ENCODE assay signal across 15 cellular contexts in genomic region chr14:22794533-22794932, GRCh38. TPM values are rescaled to one million over a fixed set of nuclear protein-coding genes. Genes with fewer than 3 reads are reported as not detected.
DNase-seq lines count a peak whose midpoint lies in the region; ATAC-seq and TF ChIP-seq lines count a peak whose summit lies in the region.
"Had no signal": no experiment of that assay in that cellular context is flagged by ENCODE, and none has a peak within 500 bp of the region (broad histone marks: within the 10 kb centered on the region; RNA-seq: fewer than 3 reads in every experiment).

No MANE protein-coding gene starts in this region.

- peaks cover 0 to 28% (median 6%) of the 10 kb centered on the region in 5 donors for H3K27me3 Mint-ChIP-seq in naive thymus-derived CD4-positive, alpha-beta T cell

- peaks cover 0 to 3% (median 0%) of the 10 kb centered on the region in 11 donors for H3K9me3 Mint-ChIP-seq in naive thymus-derived CD4-positive, alpha-beta T cell
- H3K9me3 Mint-ChIP-seq: CD4-positive, alpha-beta T cell; nephron had no signal

- H2AFZ ChIP-seq in mammary epithelial cell (ENCODE audit: low read depth, low read length): no peak overlapping the region
- H2AFZ ChIP-seq: GM23248 had no signal

- no peaks in the 10 kb centered on the region for H3K79me2 ChIP-seq in mammary epithelial cell (ENCODE audit: insufficient read depth, low read length)

- no peaks in the 10 kb centered on the region for H3K9me3 ChIP-seq in naive thymus-derived CD4-positive, alpha-beta T cell (ENCODE audit: control insufficient read depth in 2 of 3, low read length in 3 of 3)
- H3K9me3 ChIP-seq in mammary epithelial cell (replicated peaks; ENCODE audit: insufficient read depth, low read length): no peaks in the 10 kb centered on the region
- H3K9me3 ChIP-seq: body of pancreas, gastrocnemius medialis, sigmoid colon, testis had no signal

- DNase-seq in renal cortical epithelial cell (ENCODE audit: low read depth) (peak; percentile 66), mammary epithelial cell (no peak), NCI-H2081 (lab: John Stamatoyannopoulos, UW) (no peak)
- no peak for DNase-seq in naive thymus-derived CD4-positive, alpha-beta T cell
- DNase-seq: activated CD4-positive, alpha-beta T cell treated with anti-CD3 and anti-CD28 coated beads, Interleukin-2, amount 50 U/mL, for 1 hour; body of pancreas; CD4-positive, alpha-beta T cell; gastrocnemius medialis; GM23248; sigmoid colon; testis had no signal

- no peaks in the 10 kb centered on the region for H3K36me3 ChIP-seq in naive thymus-derived CD4-positive, alpha-beta T cell (ENCODE audit: control insufficient read depth in 2 of 3, insufficient read depth in 3 of 3, low read length in 3 of 3)
- no peaks in the 10 kb centered on the region for H3K36me3 ChIP-seq in mammary epithelial cell (ENCODE audit: insufficient read depth, low read length)
- H3K36me3 ChIP-seq: gastrocnemius medialis, sigmoid colon had no signal

- POLR2A ChIA-PET in naive thymus-derived CD4-positive, alpha-beta T cell (lab: Charles Lee): interaction anchor here (0.5 to 0.6 kb wide), 2 partner anchors 46 to 232 kb away, joined by 3 read pairs; no protein-coding TSS in a partner anchor

- no peaks in the 10 kb centered on the region for H3K27me3 ChIP-seq in naive thymus-derived CD4-positive, alpha-beta T cell (ENCODE audit: control insufficient read depth in 2 of 2, insufficient read depth in 2 of 2, low read length in 2 of 2)
- H3K27me3 ChIP-seq in mammary epithelial cell (ENCODE audit: insufficient read depth, low read length): no peaks in the 10 kb centered on the region
- H3K27me3 ChIP-seq: body of pancreas, gastrocnemius medialis, sigmoid colon, testis had no signal

- no peak overlapping the region for H3K27ac ChIP-seq in naive thymus-derived CD4-positive, alpha-beta T cell (ENCODE audit: low read depth, low read length)
- no peak overlapping the region for H3K27ac ChIP-seq in mammary epithelial cell (ENCODE audit: insufficient read depth, low read depth, low read length)
- H3K27ac ChIP-seq: body of pancreas, gastrocnemius medialis, GM23248, sigmoid colon, testis had no signal

- CTCF ChIA-PET in naive thymus-derived CD4-positive, alpha-beta T cell (lab: Charles Lee): no interaction called here
- CTCF ChIA-PET in mammary epithelial cell (lab: Charles Lee; ENCODE audit: low non-redundant PET): no interaction called here

- in situ Hi-C loops in mammary epithelial cell (cut with MboI; ENCODE audit: low sequenced_read_pairs in 2 of 2): no loop called here

- no peak for TF ChIP-seq CTCF in mammary epithelial cell (conservative IDR thresholded peaks at IDR 0.05 in 1 of 2, IDR thresholded peaks at IDR 0.05 in 1 of 2; ENCODE audit: extremely low read depth in 1 of 2, insufficient read depth in 1 of 2, low read depth in 1 of 2, low read length in 2 of 2)

- H4K20me1 ChIP-seq in mammary epithelial cell (ENCODE audit: insufficient read depth, low read length): no peaks in the 10 kb centered on the region

- intact Hi-C loops in naive thymus-derived CD4-positive, alpha-beta T cell (cut with micrococcal nuclease): no loop called here
- intact Hi-C loops in mammary epithelial cell (cut with micrococcal nuclease): no loop called here

- H3K4me2 ChIP-seq in mammary epithelial cell (ENCODE audit: insufficient read depth, low read depth, low read length): no peak overlapping the region

- H3K4me1 ChIP-seq in naive thymus-derived CD4-positive, alpha-beta T cell (ENCODE audit: control insufficient read depth in 2 of 2, insufficient read depth in 2 of 2, low read length in 2 of 2): no peaks in the 10 kb centered on the region
- H3K4me1 ChIP-seq in mammary epithelial cell (ENCODE audit: insufficient read depth, low read length): peaks cover 15% of the 10 kb centered on the region
- H3K4me1 ChIP-seq: body of pancreas, gastrocnemius medialis, sigmoid colon, testis had no signal

- H3K36me3 Mint-ChIP-seq in naive thymus-derived CD4-positive, alpha-beta T cell: peaks cover 0 to 5% (median 0%) of the 10 kb centered on the region in 5 donors

- ATAC-seq in GM18867 (IDR thresholded peaks at IDR 0.05; ENCODE audit: unreplicated experiment) (peak; percentile 45), GM21515 (IDR thresholded peaks at IDR 0.05; ENCODE audit: unreplicated experiment) (peak; percentile 47), HG03354 (IDR thresholded peaks at IDR 0.05; ENCODE audit: poor library complexity, severe bottlenecking, unreplicated experiment) (peak; percentile 33)
- no peak for ATAC-seq in naive thymus-derived CD4-positive, alpha-beta T cell
- ATAC-seq: body of pancreas, gastrocnemius medialis had no signal

- H3K4me3 Mint-ChIP-seq in naive thymus-derived CD4-positive, alpha-beta T cell: no peak overlapping the region
- H3K4me3 Mint-ChIP-seq: CD4-positive, alpha-beta T cell; nephron had no signal

- no peak overlapping the region for H3K27ac Mint-ChIP-seq in naive thymus-derived CD4-positive, alpha-beta T cell
- H3K27ac Mint-ChIP-seq: CD4-positive, alpha-beta T cell had no signal

- no peak overlapping the region for H3K9ac ChIP-seq in mammary epithelial cell (ENCODE audit: insufficient read depth, low read length)
- H3K9ac ChIP-seq: GM23248 had no signal

- dilution Hi-C loops in mammary epithelial cell (cut with HindIII; ENCODE audit: low sequenced_read_pairs): no loop called here

- WGBS in mammary epithelial cell (ENCODE audit: low coverage, missing lambda C conversion rate): 89% methylated on average over 6 of the region's 7 CpGs

- H3K4me1 Mint-ChIP-seq in naive thymus-derived CD4-positive, alpha-beta T cell: peaks cover 0 to 8% (median 0%) of the 10 kb centered on the region in 7 donors
- H3K4me1 Mint-ChIP-seq: nephron had no signal

- BruUV-seq in mammary epithelial cell (replicated peaks; lab: Mats Ljungman, UMichigan): no TSS peak

- no peak overlapping the region for H3K4me3 ChIP-seq in naive thymus-derived CD4-positive, alpha-beta T cell (ENCODE audit: low read length)
- H3K4me3 ChIP-seq in mammary epithelial cell (replicated peaks in 1 of 3; ENCODE audit: insufficient read depth in 1 of 3, low read depth in 2 of 3, low read length in 3 of 3): no peak overlapping the region
- H3K4me3 ChIP-seq: body of pancreas, gastrocnemius medialis, GM23248, sigmoid colon, testis had no signal

RNA-seq across cellular contexts. Expression of gene SLC7A7, which starts 20.7 kb away (rescaled TPM):
- 12.7 and 18.4 TPM in 2 replicates for total RNA-seq in renal cortical epithelial cell
- 10 to 100 TPM in 1 of 5 experiments, 1 to 10 TPM in 4; 1.1 to 71.1 (median 2.7) TPM for total RNA-seq in naive thymus-derived CD4-positive, alpha-beta T cell
- 1 to 10 TPM; 1.1 to 1.4 TPM for polyA plus RNA-seq in naive thymus-derived CD4-positive, alpha-beta T cell
- total RNA-seq in mammary epithelial cell: 1 to 10 TPM in 1 of 2 donors, under 1 TPM in 1; 0.78 to 1.0 TPM
- 0.34 TPM for polyA plus RNA-seq in mammary epithelial cell
- not detected for polyA minus RNA-seq in mammary epithelial cell

RNA-seq across cellular contexts. Expression of gene OXA1L, which starts 28.0 kb away (rescaled TPM):
- total RNA-seq in renal cortical epithelial cell: 28.8 and 42.4 TPM in 2 replicates
- 100 to 1,000 TPM; 112 to 177 (median 144) TPM for total RNA-seq in naive thymus-derived CD4-positive, alpha-beta T cell
- 10 to 100 TPM; 62.8 to 76.6 TPM for polyA plus RNA-seq in naive thymus-derived CD4-positive, alpha-beta T cell
- 10 to 100 TPM; 34.3 to 76.3 TPM for total RNA-seq in mammary epithelial cell
- 151 TPM for polyA plus RNA-seq in mammary epithelial cell
- 190 TPM for polyA minus RNA-seq in mammary epithelial cell

RNA-seq across cellular contexts. Expression of gene MRPL52, which starts 35.2 kb away (rescaled TPM):
- 17.1 and 61.1 TPM in 2 replicates for total RNA-seq in renal cortical epithelial cell
- 100 to 1,000 TPM in 1 of 5 experiments, 10 to 100 TPM in 4; 32.9 to 118 (median 48.2) TPM for total RNA-seq in naive thymus-derived CD4-positive, alpha-beta T cell
- polyA plus RNA-seq in naive thymus-derived CD4-positive, alpha-beta T cell: 100 to 1,000 TPM; 169 to 189 TPM
- total RNA-seq in mammary epithelial cell: 100 to 1,000 TPM in 1 of 2 donors, 10 to 100 TPM in 1; 20.3 to 126 TPM
- polyA plus RNA-seq in mammary epithelial cell: 61.5 TPM
- polyA minus RNA-seq in mammary epithelial cell: 3.8 TPM

RNA-seq across cellular contexts. Expression of gene MMP14, which starts 41.9 kb away (rescaled TPM):
- total RNA-seq in renal cortical epithelial cell: 180 and 295 TPM in 2 replicates
- total RNA-seq in naive thymus-derived CD4-positive, alpha-beta T cell: 1 to 10 TPM; 1.8 to 6.6 (median 2.0) TPM
- not detected for polyA plus RNA-seq in naive thymus-derived CD4-positive, alpha-beta T cell
- 100 to 1,000 TPM; 525 to 766 TPM for total RNA-seq in mammary epithelial cell
- polyA plus RNA-seq in mammary epithelial cell: 351 TPM
- 343 TPM for polyA minus RNA-seq in mammary epithelial cell
